ENCODE assay signal across 15 cellular contexts in genomic region chr18:6835345-6835744, GRCh38.
DNase-seq lines count a peak whose midpoint lies in the region; ATAC-seq, FAIRE-seq and TF ChIP-seq lines count a peak whose summit lies in the region.
"Had no signal": no experiment of that assay in that cellular context is flagged by ENCODE, and none has a peak within 500 bp of the region (broad histone marks: within the 10 kb centered on the region; RNA-seq: fewer than 3 reads in every experiment).

No MANE protein-coding gene starts in this region.

- 49 to 54% methylated on average over 1 of the region's 1 CpG for WGBS in pancreas, 2 donors

- no peak overlapping the region for H3K4me3 ChIP-seq in adipocyte (ENCODE audit: low read length)
- H3K4me3 ChIP-seq in pancreas: no peak overlapping the region
- H3K4me3 ChIP-seq in MG63: no peak overlapping the region

- H3K9me3 ChIP-seq in adipocyte (ENCODE audit: control insufficient read depth, low read length) (peaks cover 3% of the 10 kb centered on the region), pancreas (no peaks in the 10 kb centered on the region), MG63 (no peaks in the 10 kb centered on the region)

- no peaks in the 10 kb centered on the region for H3K27me3 ChIP-seq in adipocyte (replicated peaks; ENCODE audit: control insufficient read depth, insufficient read depth, low read length)
- H3K27me3 ChIP-seq in pancreas: no peaks in the 10 kb centered on the region
- H3K27me3 ChIP-seq in MG63: no peaks in the 10 kb centered on the region

- H3K27ac ChIP-seq in pancreas: no peak overlapping the region

- no peak overlapping the region for H3K9ac ChIP-seq in adipocyte (ENCODE audit: low read length)

- TF ChIP-seq CTCF in pancreas (IDR thresholded peaks at IDR 0.05): no peak

- ATAC-seq in pancreas: peak; percentile 78 to 96 (median 91)
- ATAC-seq: CD8-positive, alpha-beta T cell had no signal

- H3K4me1 ChIP-seq in adipocyte (ENCODE audit: control insufficient read depth, insufficient read depth, low read length): no peaks in the 10 kb centered on the region
- peaks cover 0 to 7% (median 0%) of the 10 kb centered on the region in 3 donors for H3K4me1 ChIP-seq in pancreas

- no peak for FAIRE-seq in pancreas (lab: Jason Lieb, UNC)
- FAIRE-seq: H1 had no signal

- intact Hi-C loops in pancreas (cut with DNase I): no loop called here

- peak; percentile 79 for DNase-seq in H4 (ENCODE audit: low spot score)
- DNase-seq in adipocyte (ENCODE audit: low read depth): peak; percentile 70
- DNase-seq in fibroblast of peridontal ligament (ENCODE audit: extremely low read depth): peak; percentile 33
- no peak for DNase-seq in pancreas
- no peak for DNase-seq in inferior parietal cortex (ENCODE audit: extremely low spot score)
- DNase-seq in NCI-H1417 (lab: John Stamatoyannopoulos, UW): no peak
- DNase-seq in MG63: no peak
- DNase-seq in NK-92 (lab: John Stamatoyannopoulos, UW; ENCODE audit: unreplicated experiment): no peak
- DNase-seq: CD8-positive, alpha-beta T cell; Karpas-422; NCI-H1436; NCI-H2081 treated with DMSO at 0.1 percent for 48 hours; NCI-H774; SHP77 treated with DMSO at 0.1 percent for 48 hours had no signal

- H3K36me3 ChIP-seq in adipocyte (ENCODE audit: control insufficient read depth, insufficient read depth, low read length, severe bottlenecking): no peaks in the 10 kb centered on the region
- H3K36me3 ChIP-seq in pancreas: no peaks in the 10 kb centered on the region
- H3K36me3 ChIP-seq in MG63: no peaks in the 10 kb centered on the region

Comparison
In these comparisons a context has a peak if more than half of its experiments do, and no peak if none do; other contexts are left out.
1. DNase-seq: peak in H4 (single experiment), adipocyte (single experiment) and fibroblast of peridontal ligament (single experiment); none in pancreas (0 of 6), inferior parietal cortex (single experiment), NCI-H1417 (0 of 3), MG63 (single experiment) and NK-92 (single experiment).